Comparison of ENCODE assay signal across 14 cellular contexts in genomic region chr16:76059186-76059585, GRCh38.
"Had no signal": no experiment of that assay in that cellular context is flagged by ENCODE, and none has a peak within 500 bp of the region (broad histone marks: within the 10 kb centered on the region; RNA-seq: fewer than 3 reads in every experiment).

No MANE protein-coding gene starts in this region.

- H3K36me3 ChIP-seq: lower lobe of right lung, neutrophil, transverse colon had no signal

- H3K36me3 Mint-ChIP-seq: naive thymus-derived CD4-positive, alpha-beta T cell had no signal

- H3K27me3 ChIP-seq: neutrophil, transverse colon had no signal

- H3K4me1 ChIP-seq: lower lobe of right lung, transverse colon had no signal

- H3K4me3 Mint-ChIP-seq: activated CD8-positive, alpha-beta T cell treated with anti-CD3 and anti-CD28 coated beads, Interleukin-2, amount 10 ng/mL, durations not matched to agents 7 days and 5 days; naive thymus-derived CD4-positive, alpha-beta T cell had no signal

- H3K27ac Mint-ChIP-seq: activated CD8-positive, alpha-beta T cell treated with anti-CD3 and anti-CD28 coated beads, Interleukin-2, amount 10 ng/mL, durations not matched to agents 7 days and 5 days; naive thymus-derived CD4-positive, alpha-beta T cell had no signal

- H3K9me3 ChIP-seq: lower lobe of right lung, neutrophil, transverse colon had no signal

- ATAC-seq: activated CD8-positive, alpha-beta T cell treated with anti-CD3 and anti-CD28 coated beads, Interleukin-2, amount 10 ng/mL, durations not matched to agents 7 days and 5 days; lower lobe of right lung; naive thymus-derived CD4-positive, alpha-beta T cell; sciatic nerve had no signal

- H3K4me1 Mint-ChIP-seq: naive thymus-derived CD4-positive, alpha-beta T cell had no signal

- H3K27ac ChIP-seq: lower lobe of right lung, neutrophil, transverse colon had no signal

- DNase-seq: activated CD4-positive, alpha-beta T cell treated with anti-CD3 and anti-CD28 coated beads for 48 hours; activated CD8-positive, alpha-beta memory T cell treated with anti-CD3 and anti-CD28 coated beads, Interleukin-2, amount 50 U/mL, for 48 hours; activated CD8-positive, alpha-beta T cell treated with anti-CD3 and anti-CD28 coated beads, Interleukin-2, amount 10 ng/mL, durations not matched to agents 7 days and 5 days; activated naive CD4-positive, alpha-beta T cell treated with Interleukin-2 at 50 U/mL for 16 hours; effector CD4-positive, alpha-beta T cell; hippocampal formation; lower lobe of right lung; naive thymus-derived CD4-positive, alpha-beta T cell; stimulated activated CD4-positive, alpha-beta T cell treated with anti-CD3 and anti-CD28 coated beads, Interleukin-12 subunit alpha, Interleukin-12 subunit beta, amount 100 ng/mL, for 4 hours; stimulated activated naive CD4-positive, alpha-beta T cell; T-helper 1 cell; transverse colon had no signal

- H3K4me3 ChIP-seq: lower lobe of right lung, transverse colon had no signal
